ENCODE assay signal across 19 cellular contexts in genomic region chrX:23374291-23374690, GRCh38. TPM values are rescaled to one million over a fixed set of nuclear protein-coding genes. Genes with fewer than 3 reads are reported as not detected.
"Had no signal": no experiment of that assay in that cellular context is flagged by ENCODE, and none has a peak within 500 bp of the region (broad histone marks: within the 10 kb centered on the region; RNA-seq: fewer than 3 reads in every experiment).

No MANE protein-coding gene starts in this region.

- H3K9me3 ChIP-seq: adrenal gland, gastrocnemius medialis, heart left ventricle had no signal

- DNase-seq: activated CD4-positive, alpha-beta memory T cell treated with anti-CD3 and anti-CD28 coated beads for 36 hours; activated CD8-positive, alpha-beta memory T cell treated with anti-CD3 and anti-CD28 coated beads, Interleukin-2, amount 10 ng/mL, durations not matched to agents 7 days and 5 days; activated naive CD4-positive, alpha-beta T cell treated with anti-CD3 and anti-CD28 coated beads, Interleukin-2, amount 50 U/mL, for 16 hours; activated T-cell treated with anti-CD3 and anti-CD28 coated beads, Interleukin-2, amount 50 U/mL, for 1 hour; adrenal gland; cortex of kidney; effector CD8-positive, alpha-beta T cell; gastrocnemius medialis; heart left ventricle; naive B cell; stimulated activated CD4-positive, alpha-beta T cell treated with anti-CD3 and anti-CD28 coated beads, Interleukin-12 subunit alpha, Interleukin-12 subunit beta, amount 100 ng/mL, for 4 hours; stimulated activated CD4-positive, alpha-beta T cell treated with anti-CD3 and anti-CD28 coated beads, Interleukin-2, amount 100 ng/mL, for 24 hours; T-helper 1 cell; T1000 had no signal

- H3K27me3 Mint-ChIP-seq: activated CD4-positive, alpha-beta memory T cell treated with anti-CD3 and anti-CD28 coated beads for 36 hours had no signal

- H3K4me3 Mint-ChIP-seq: activated CD4-positive, alpha-beta memory T cell treated with anti-CD3 and anti-CD28 coated beads for 36 hours; activated CD8-positive, alpha-beta memory T cell treated with anti-CD3 and anti-CD28 coated beads, Interleukin-2, amount 10 ng/mL, durations not matched to agents 7 days and 5 days; stimulated activated effector memory CD8-positive, alpha-beta T cell treated with anti-CD3 and anti-CD28 coated beads, Interleukin-12 subunit alpha, Interleukin-12 subunit beta, amount 100 ng/mL, for 72 hours had no signal

- ATAC-seq: activated CD8-positive, alpha-beta memory T cell treated with anti-CD3 and anti-CD28 coated beads, Interleukin-2, amount 10 ng/mL, durations not matched to agents 7 days and 5 days; gastrocnemius medialis; stimulated activated effector memory CD8-positive, alpha-beta T cell treated with anti-CD3 and anti-CD28 coated beads, Interleukin-12 subunit alpha, Interleukin-12 subunit beta, amount 100 ng/mL, for 72 hours had no signal

- H3K4me1 Mint-ChIP-seq: activated CD8-positive, alpha-beta memory T cell treated with anti-CD3 and anti-CD28 coated beads, Interleukin-2, amount 10 ng/mL, durations not matched to agents 7 days and 5 days; naive B cell; stimulated activated effector memory CD8-positive, alpha-beta T cell treated with anti-CD3 and anti-CD28 coated beads, Interleukin-12 subunit alpha, Interleukin-12 subunit beta, amount 100 ng/mL, for 72 hours had no signal

- H3K36me3 Mint-ChIP-seq: activated CD4-positive, alpha-beta memory T cell treated with anti-CD3 and anti-CD28 coated beads for 36 hours; activated CD8-positive, alpha-beta memory T cell treated with anti-CD3 and anti-CD28 coated beads, Interleukin-2, amount 10 ng/mL, durations not matched to agents 7 days and 5 days; naive B cell; stimulated activated effector memory CD8-positive, alpha-beta T cell treated with anti-CD3 and anti-CD28 coated beads, Interleukin-12 subunit alpha, Interleukin-12 subunit beta, amount 100 ng/mL, for 72 hours had no signal

- H3K4me3 ChIP-seq: adrenal gland, gastrocnemius medialis, heart left ventricle, lung had no signal

- H3K27me3 ChIP-seq: gastrocnemius medialis had no signal

- H3K9me3 Mint-ChIP-seq: activated CD4-positive, alpha-beta memory T cell treated with anti-CD3 and anti-CD28 coated beads for 36 hours; activated T-helper 2 cell treated with anti-CD3 and anti-CD28 coated beads, Interferon-gamma antibody, Interleukin-2, Interleukin-4, amounts not matched to agents 10 μg/mL and 5 μg/mL and 100 μg/mL, durations not matched to agents 14 hours and 24 hours and 36 hours; stimulated activated effector memory CD8-positive, alpha-beta T cell treated with anti-CD3 and anti-CD28 coated beads, Interleukin-12 subunit alpha, Interleukin-12 subunit beta, amount 100 ng/mL, for 72 hours had no signal

- H3K27ac Mint-ChIP-seq: activated CD4-positive, alpha-beta memory T cell treated with anti-CD3 and anti-CD28 coated beads for 36 hours; activated CD8-positive, alpha-beta memory T cell treated with anti-CD3 and anti-CD28 coated beads, Interleukin-2, amount 10 ng/mL, durations not matched to agents 7 days and 5 days; activated T-helper 2 cell treated with anti-CD3 and anti-CD28 coated beads, Interferon-gamma antibody, Interleukin-2, Interleukin-4, amounts not matched to agents 10 μg/mL and 5 μg/mL and 100 μg/mL, durations not matched to agents 14 hours and 24 hours and 36 hours; stimulated activated effector memory CD8-positive, alpha-beta T cell treated with anti-CD3 and anti-CD28 coated beads, Interleukin-12 subunit alpha, Interleukin-12 subunit beta, amount 100 ng/mL, for 72 hours had no signal

- H3K36me3 ChIP-seq: adrenal gland, gastrocnemius medialis, heart left ventricle had no signal

- H3K27ac ChIP-seq: adrenal gland, gastrocnemius medialis, heart left ventricle had no signal

- FAIRE-seq: endothelial cell of umbilical vein had no signal

- H3K4me1 ChIP-seq: adrenal gland had no signal

RNA-seq across cellular contexts. Expression of gene PTCHD1, which starts 39.6 kb away (rescaled TPM):
- total RNA-seq: activated CD4-positive, alpha-beta memory T cell treated with anti-CD3 and anti-CD28 coated beads for 36 hours; activated CD8-positive, alpha-beta memory T cell treated with anti-CD3 and anti-CD28 coated beads, Interleukin-2, amount 10 ng/mL, durations not matched to agents 7 days and 5 days; activated T-helper 2 cell treated with anti-CD3 and anti-CD28 coated beads, Interferon-gamma antibody, Interleukin-2, Interleukin-4, amounts not matched to agents 10 μg/mL and 5 μg/mL and 100 μg/mL, durations not matched to agents 14 hours and 24 hours and 36 hours; endothelial cell of umbilical vein; renal cortical epithelial cell had no signal
- polyA plus RNA-seq: endothelial cell of umbilical vein had no signal
